14 cellular contexts compared by ENCODE assay signal in genomic region chr4:124121511-124121934, GRCh38.
DNase-seq lines count a peak whose midpoint lies in the region; ATAC-seq and TF ChIP-seq lines count a peak whose summit lies in the region.
"Had no signal": no experiment of that assay in that cellular context is flagged by ENCODE, and none has a peak within 500 bp of the region (broad histone marks: within the 10 kb centered on the region; RNA-seq: fewer than 3 reads in every experiment).

No MANE protein-coding gene starts in this region.

- peak; percentile 26 for ATAC-seq in sciatic nerve
- ATAC-seq in activated CD8-positive, alpha-beta T cell treated with anti-CD3 and anti-CD28 coated beads, Interleukin-2, amount 10 ng/mL, durations not matched to agents 7 days and 5 days = no peak
- no peak for ATAC-seq in GM18907 (IDR thresholded peaks at IDR 0.05; ENCODE audit: unreplicated experiment)

- POLR2A ChIA-PET in activated CD8-positive, alpha-beta T cell treated with anti-CD3 and anti-CD28 coated beads, Interleukin-2, amount 10 ng/mL, durations not matched to agents 7 days and 5 days (lab: Charles Lee) = no interaction called here

- CTCF ChIA-PET in activated CD8-positive, alpha-beta T cell treated with anti-CD3 and anti-CD28 coated beads, Interleukin-2, amount 10 ng/mL, durations not matched to agents 7 days and 5 days (lab: Charles Lee) = no interaction called here

- H3K27me3 Mint-ChIP-seq in activated CD8-positive, alpha-beta T cell treated with anti-CD3 and anti-CD28 coated beads, Interleukin-2, amount 10 ng/mL, durations not matched to agents 7 days and 5 days (ENCODE audit: low read depth) = no peaks in the 10 kb centered on the region
- H3K27me3 Mint-ChIP-seq: activated B cell treated with CpG ODN at 0.5 μM for 24 hours; activated naive CD8-positive, alpha-beta T cell; CD4-positive, alpha-beta memory T cell had no signal

- intact Hi-C loops in sciatic nerve (cut with DNase I) = no loop called here

- H3K4me3 Mint-ChIP-seq in activated CD8-positive, alpha-beta T cell treated with anti-CD3 and anti-CD28 coated beads, Interleukin-2, amount 10 ng/mL, durations not matched to agents 7 days and 5 days = no peak overlapping the region
- H3K4me3 Mint-ChIP-seq: activated B cell treated with CpG ODN at 0.5 μM for 24 hours; activated naive CD8-positive, alpha-beta T cell; CD4-positive, alpha-beta memory T cell had no signal

- H3K4me3 ChIP-seq in astrocyte of the cerebellum (ENCODE audit: low read depth, low read length) (no peak overlapping the region), fibroblast of villous mesenchyme (ENCODE audit: low read depth, low read length) (no peak overlapping the region)
- H3K4me3 ChIP-seq: skin epidermis had no signal

- TF ChIP-seq CTCF in astrocyte of the cerebellum (IDR thresholded peaks at IDR 0.05; ENCODE audit: low read depth, low read length, missing control alignments) (no peak), fibroblast of villous mesenchyme (IDR thresholded peaks at IDR 0.05; ENCODE audit: insufficient read depth, low read depth, low read length) (no peak)

- no peaks in the 10 kb centered on the region for H3K9me3 Mint-ChIP-seq in activated CD8-positive, alpha-beta T cell treated with anti-CD3 and anti-CD28 coated beads, Interleukin-2, amount 10 ng/mL, durations not matched to agents 7 days and 5 days (ENCODE audit: insufficient read depth)
- H3K9me3 Mint-ChIP-seq: activated B cell treated with CpG ODN at 0.5 μM for 24 hours had no signal

- no peaks in the 10 kb centered on the region for H3K36me3 Mint-ChIP-seq in activated CD8-positive, alpha-beta T cell treated with anti-CD3 and anti-CD28 coated beads, Interleukin-2, amount 10 ng/mL, durations not matched to agents 7 days and 5 days (ENCODE audit: low read depth)
- H3K36me3 Mint-ChIP-seq: activated naive CD8-positive, alpha-beta T cell; CD4-positive, alpha-beta memory T cell had no signal

- H3K27ac Mint-ChIP-seq in activated CD8-positive, alpha-beta T cell treated with anti-CD3 and anti-CD28 coated beads, Interleukin-2, amount 10 ng/mL, durations not matched to agents 7 days and 5 days = no peak overlapping the region
- H3K27ac Mint-ChIP-seq: activated B cell treated with CpG ODN at 0.5 μM for 24 hours; activated naive CD8-positive, alpha-beta T cell; CD4-positive, alpha-beta memory T cell had no signal

- in situ Hi-C loops in astrocyte of the cerebellum (cut with HindIII; ENCODE audit: low sequenced_read_pairs) = loop anchor here (25.0 kb wide), 1 partner anchor 1034 kb away; no protein-coding TSS in a partner anchor

- DNase-seq in HT-29 (ENCODE audit: low spot score) (peak; percentile 61), astrocyte of the cerebellum (ENCODE audit: low read depth) (peak; percentile 90), fibroblast of villous mesenchyme (ENCODE audit: low read depth) (peak; percentile 63), sciatic nerve (ENCODE audit: low spot score) (no peak)
- no peak for DNase-seq in activated CD8-positive, alpha-beta T cell treated with anti-CD3 and anti-CD28 coated beads, Interleukin-2, amount 10 ng/mL, durations not matched to agents 7 days and 5 days
- DNase-seq in stimulated activated CD4-positive, alpha-beta T cell treated with anti-CD3 and anti-CD28 coated beads, Interleukin-1b, Interleukin-23, amount 100 ng/mL, for 48 hours = no peak
- DNase-seq: activated B cell treated with CpG ODN at 0.5 μM for 24 hours; activated CD8-positive, alpha-beta memory T cell treated with anti-CD3 and anti-CD28 coated beads, Interleukin-2, amount 50 U/mL, for 48 hours; CD4-positive, alpha-beta memory T cell; cortex of kidney; GDM1 had no signal

- no peaks in the 10 kb centered on the region for H3K4me1 Mint-ChIP-seq in activated CD8-positive, alpha-beta T cell treated with anti-CD3 and anti-CD28 coated beads, Interleukin-2, amount 10 ng/mL, durations not matched to agents 7 days and 5 days (ENCODE audit: low read depth)
- H3K4me1 Mint-ChIP-seq: activated B cell treated with CpG ODN at 0.5 μM for 24 hours; CD4-positive, alpha-beta memory T cell had no signal

Comparison
In these comparisons a context has a peak if more than half of its experiments do, and no peak if none do; other contexts are left out.
1. DNase-seq: peak in HT-29 (single experiment), astrocyte of the cerebellum (single experiment) and fibroblast of villous mesenchyme (single experiment); none in sciatic nerve (single experiment), activated CD8-positive, alpha-beta T cell treated with anti-CD3 and anti-CD28 coated beads, Interleukin-2, amount 10 ng/mL, durations not matched to agents 7 days and 5 days (single experiment) and stimulated activated CD4-positive, alpha-beta T cell treated with anti-CD3 and anti-CD28 coated beads, Interleukin-1b, Interleukin-23, amount 100 ng/mL, for 48 hours (single experiment).